In genomic region chr5:126594077-126594476, GRCh38 we compare ENCODE assay signal across 8 cellular contexts. TPM values are rescaled to one million over a fixed set of nuclear protein-coding genes. Genes with fewer than 3 reads are reported as not detected.
A peak's percentile ranks its signal among the peaks of the same experiment; 100 is the strongest.
DNase-seq lines count a peak whose midpoint lies in the region; ATAC-seq and TF ChIP-seq lines count a peak whose summit lies in the region.

No MANE protein-coding gene starts in this region.

- peaks cover 7% of the 10 kb centered on the region for H3K36me3 ChIP-seq in cardiac muscle cell
- H3K36me3 ChIP-seq in urinary bladder (ENCODE audit: insufficient read depth): peaks cover 5% of the 10 kb centered on the region

- H3K36me3 Mint-ChIP-seq in MCF 10A (ENCODE audit: insufficient read depth, unreplicated experiment): peaks cover 21% of the 10 kb centered on the region
- no peaks in the 10 kb centered on the region for H3K36me3 Mint-ChIP-seq in memory B cell

- H3K27ac Mint-ChIP-seq in MCF 10A (ENCODE audit: low read depth, unreplicated experiment) (peak overlapping the region; percentile 84), memory B cell (no peak overlapping the region)

- H3K9me3 Mint-ChIP-seq in MCF 10A (ENCODE audit: unreplicated experiment): no peaks in the 10 kb centered on the region
- H3K9me3 Mint-ChIP-seq in memory B cell: no peaks in the 10 kb centered on the region

- DNase-seq in cardiac muscle cell (ENCODE audit: low read depth in 1 of 2, low spot score in 1 of 2) (peak; percentile 15 to 21), Right ventricle myocardium inferior (ENCODE audit: missing footprints) (no peak), MCF 10A (ENCODE audit: unreplicated experiment) (peak; percentile 47), memory B cell (ENCODE audit: low spot score in 2 of 2) (no peak), germinal center (ENCODE audit: low spot score) (no peak), DMS53 treated with DMSO at 0.1 percent for 48 hours (lab: John Stamatoyannopoulos, UW; ENCODE audit: unreplicated experiment) (no peak), mesenteric fat pad (ENCODE audit: low spot score) (no peak)

- 20% methylated on average over 12 of the region's 12 CpGs for WGBS in urinary bladder

- no peaks in the 10 kb centered on the region for H3K27me3 Mint-ChIP-seq in MCF 10A (ENCODE audit: insufficient read depth, unreplicated experiment)
- peaks cover 5% of the 10 kb centered on the region for H3K27me3 Mint-ChIP-seq in memory B cell

- no peaks in the 10 kb centered on the region for H3K9me3 ChIP-seq in cardiac muscle cell (ENCODE audit: low read depth)

- intact Hi-C loops in Right ventricle myocardium inferior (cut with DNase I) (loop anchor here (2.0 to 5.0 kb wide), 2 partner anchors 52 to 255 kb away; no protein-coding TSS in a partner anchor), MCF 10A (cut with micrococcal nuclease) (loop anchor here (10.0 kb wide), 1 partner anchor 169 kb away; the partner anchor contains the start of gene GRAMD2B)

- TF ChIP-seq CTCF in cardiac muscle cell (IDR thresholded peaks at IDR 0.05; ENCODE audit: low read depth, low read length): no peak
- no peak for TF ChIP-seq CTCF in MCF 10A (IDR thresholded peaks at IDR 0.05; ENCODE audit: unreplicated experiment)

- ATAC-seq in Right ventricle myocardium inferior (no peak), memory B cell (ENCODE audit: low read depth) (no peak)

- no TSS peak for BruUV-seq in MCF 10A (replicated peaks; lab: Mats Ljungman, UMichigan)

- CTCF ChIA-PET in MCF 10A (lab: Yijun Ruan, JAX): interaction anchor here (0.5 to 3.6 kb wide), 22 partner anchors 9 to 256 kb away, joined by 3 to 25 read pairs (median 6); partner anchors contain the start of gene LMNB1

- peaks cover 36% of the 10 kb centered on the region for H3K4me1 Mint-ChIP-seq in MCF 10A (ENCODE audit: insufficient read depth, unreplicated experiment)
- peaks cover 11% of the 10 kb centered on the region for H3K4me1 Mint-ChIP-seq in memory B cell

- H3K4me1 ChIP-seq in cardiac muscle cell (ENCODE audit: low read depth) (peaks cover 8% of the 10 kb centered on the region), urinary bladder (ENCODE audit: insufficient read depth) (peaks cover 2% of the 10 kb centered on the region)

- POLR2A ChIA-PET in MCF 10A (lab: Yijun Ruan, JAX): interaction anchor here (0.5 to 3.4 kb wide), 21 partner anchors 9 to 369 kb away, joined by 3 to 26 read pairs (median 8); partner anchors contain the start of genes GRAMD2B and LMNB1

- H3K4me3 Mint-ChIP-seq in MCF 10A (ENCODE audit: unreplicated experiment) (peak overlapping the region; percentile 91), memory B cell (peak overlapping the region; percentile 82)

- H3K27ac ChIP-seq in cardiac muscle cell: no peak overlapping the region
- H3K27ac ChIP-seq in urinary bladder (ENCODE audit: low read depth): no peak overlapping the region

- H3K27me3 ChIP-seq in cardiac muscle cell: no peaks in the 10 kb centered on the region

- H3K4me3 ChIP-seq in cardiac muscle cell (peak overlapping the region; percentile 49), urinary bladder (ENCODE audit: low read depth, low read length) (peak overlapping the region; percentile 66)

RNA-seq across cellular contexts. Expression of gene ALDH7A1, which starts 0.9 kb away (rescaled TPM):
- 33.4 and 65.2 TPM in 2 replicates for total RNA-seq in cardiac muscle cell
- 121 and 194 TPM in 2 replicates for polyA plus RNA-seq in cardiac muscle cell
- total RNA-seq in Right ventricle myocardium inferior: 35.5 TPM
- total RNA-seq in MCF 10A (2022): 46.8 and 89.1 TPM in 2 replicates
- 73.2 TPM for total RNA-seq in urinary bladder
- 45.6 TPM for polyA plus RNA-seq in urinary bladder
- 25.1 TPM for total RNA-seq in mesenteric fat pad

RNA-seq across cellular contexts. Expression of gene PHAX, which starts 6.7 kb away (rescaled TPM):
- total RNA-seq in cardiac muscle cell (26.4 and 37.9 TPM in 2 replicates), Right ventricle myocardium inferior (27.6 TPM), MCF 10A (2022) (57.4 and 73.2 TPM in 2 replicates), urinary bladder (47.1 TPM), mesenteric fat pad (32.5 TPM)
- polyA plus RNA-seq in cardiac muscle cell (42.8 and 46.0 TPM in 2 replicates), urinary bladder (27.6 TPM)

Comparison
In these comparisons a context has a peak if more than half of its experiments do, and no peak if none do; other contexts are left out.
1. DNase-seq: peak in cardiac muscle cell (2 of 2) and MCF 10A (single experiment); none in Right ventricle myocardium inferior (single experiment), memory B cell (0 of 2), germinal center (single experiment), DMS53 treated with DMSO at 0.1 percent for 48 hours (single experiment) and mesenteric fat pad (single experiment).